ENCODE assay signal across 17 cellular contexts in the genomic region with DNA sequence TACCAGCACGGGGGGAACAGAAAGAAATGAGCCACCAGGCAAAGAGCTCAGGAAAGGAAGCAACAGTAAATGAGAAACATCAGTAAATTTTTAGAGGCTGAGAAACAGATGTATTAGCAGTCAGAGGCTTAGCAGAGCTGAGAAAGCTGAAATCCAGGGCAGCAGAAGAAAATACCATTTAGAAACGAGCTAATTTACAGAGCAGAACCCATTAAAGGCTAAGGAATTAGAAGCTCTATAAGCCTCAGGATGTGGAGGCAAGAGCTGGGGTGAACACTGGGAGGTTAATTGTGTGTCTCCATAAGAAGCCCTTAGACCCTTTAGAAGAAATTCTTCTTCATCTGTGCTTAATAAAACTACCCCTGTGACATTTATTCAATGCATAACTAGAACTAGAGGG.
DNase-seq lines count a peak whose midpoint lies in the region; ATAC-seq, FAIRE-seq and TF ChIP-seq lines count a peak whose summit lies in the region.
"Had no signal": no experiment of that assay in that cellular context is flagged by ENCODE, and none has a peak within 500 bp of the region (broad histone marks: within the 10 kb centered on the region; RNA-seq: fewer than 3 reads in every experiment).

No MANE protein-coding gene starts in this region.

- DNase-seq in D721Med (ENCODE audit: insufficient read length, low spot score): no peak
- peak; percentile 51 for DNase-seq in NCI-H82 treated with DMSO at 0.1 percent for 48 hours (lab: John Stamatoyannopoulos, UW; ENCODE audit: unreplicated experiment)
- DNase-seq in mesendoderm: no peak
- DNase-seq in smooth muscle cell (lab: John Stamatoyannopoulos, UW; ENCODE audit: unreplicated experiment): no peak
- DNase-seq in GM19239 (ENCODE audit: insufficient read length, low spot score): no peak
- no peak for DNase-seq in stimulated activated naive CD4-positive, alpha-beta T cell (lab: John Stamatoyannopoulos, UW)
- DNase-seq: CD8-positive, alpha-beta memory T cell; COR-L47; GDM1; GOT3; H7; KG1 had no signal

- H2AK5ac ChIP-seq in mesendoderm (ENCODE audit: low read length): no peak overlapping the region

- no peak overlapping the region for H3K27ac ChIP-seq in mesendoderm (ENCODE audit: low read depth, low read length)
- H3K27ac ChIP-seq in smooth muscle cell (ENCODE audit: low read depth): no peak overlapping the region
- H3K27ac ChIP-seq: BLaER1 had no signal

- no peaks in the 10 kb centered on the region for H3F3A ChIP-seq in smooth muscle cell (ENCODE audit: low read depth)

- H3K4me3 ChIP-seq in mesendoderm (ENCODE audit: low read length) (no peak overlapping the region), smooth muscle cell (no peak overlapping the region)
- H3K4me3 ChIP-seq: BLaER1 had no signal

- peak overlapping the region; percentile 42 for H2AFZ ChIP-seq in smooth muscle cell (ENCODE audit: low read depth)

- H3K9ac ChIP-seq in mesendoderm (ENCODE audit: low read length) (no peak overlapping the region), smooth muscle cell (ENCODE audit: low read depth) (no peak overlapping the region)
- H3K9ac ChIP-seq: BLaER1 had no signal

- peak; percentile 61 for FAIRE-seq in D721Med (lab: Jason Lieb, UNC)
- no peak for FAIRE-seq in GM19239 (lab: Jason Lieb, UNC)
- FAIRE-seq: A204.1, GM12892, GM18507 had no signal

- no peaks in the 10 kb centered on the region for H3K27me3 ChIP-seq in mesendoderm (ENCODE audit: insufficient read depth, low read length, poor library complexity)
- no peaks in the 10 kb centered on the region for H3K27me3 ChIP-seq in smooth muscle cell (ENCODE audit: low read depth)
- H3K27me3 ChIP-seq: BLaER1 had no signal

- H3K79me2 ChIP-seq in mesendoderm (ENCODE audit: control insufficient read depth, insufficient read depth, low read length) (no peaks in the 10 kb centered on the region), smooth muscle cell (ENCODE audit: low read depth) (no peaks in the 10 kb centered on the region)

- no peak overlapping the region for H4K5ac ChIP-seq in mesendoderm (ENCODE audit: low read length)

- H3K18ac ChIP-seq in mesendoderm (ENCODE audit: low read length): peak overlapping the region; percentile 51

- H3K4ac ChIP-seq in mesendoderm (ENCODE audit: low read depth, low read length): no peak overlapping the region

- no peak overlapping the region for H3K56ac ChIP-seq in mesendoderm (ENCODE audit: low read length)

- no CpG with 5 or more reads among the region's 2 CpGs for WGBS in mesendoderm (ENCODE audit: extremely low coverage, insufficient coverage, low lambda C conversion rate)
- WGBS in smooth muscle cell (ENCODE audit: low lambda C conversion rate): 23% methylated on average over 2 of the region's 2 CpGs

- no peaks in the 10 kb centered on the region for H3K4me1 ChIP-seq in mesendoderm (ENCODE audit: control insufficient read depth, low read depth, low read length)
- peaks cover 24% of the 10 kb centered on the region for H3K4me1 ChIP-seq in smooth muscle cell (ENCODE audit: low read depth)
- H3K4me1 ChIP-seq: BLaER1 had no signal

- no peak overlapping the region for H2BK15ac ChIP-seq in mesendoderm (replicated peaks; ENCODE audit: low read depth)

- H4K20me1 ChIP-seq in smooth muscle cell (ENCODE audit: low read depth): no peaks in the 10 kb centered on the region
- H4K20me1 ChIP-seq: BLaER1 had no signal

- no peaks in the 10 kb centered on the region for H3K36me3 ChIP-seq in mesendoderm (ENCODE audit: control insufficient read depth, insufficient read depth, low read length)
- H3K36me3 ChIP-seq in smooth muscle cell (ENCODE audit: low read depth): no peaks in the 10 kb centered on the region
- H3K36me3 ChIP-seq: BLaER1 had no signal

- H2BK120ac ChIP-seq in mesendoderm (ENCODE audit: low read depth, low read length): no peak overlapping the region

- TF ChIP-seq CTCF in D721Med (IDR thresholded peaks at IDR 0.05; ENCODE audit: insufficient read depth, missing control alignments): no peak
- no peak for TF ChIP-seq CTCF in smooth muscle cell (IDR thresholded peaks at IDR 0.05; ENCODE audit: borderline replicate concordance, insufficient read depth, poor library complexity, severe bottlenecking)

- no peaks in the 10 kb centered on the region for H3K9me3 ChIP-seq in smooth muscle cell (replicated peaks; ENCODE audit: low read depth)
- H3K9me3 ChIP-seq: BLaER1 had no signal

- H4K8ac ChIP-seq in mesendoderm (ENCODE audit: low read depth, low read length): no peak overlapping the region

- no peak overlapping the region for H3K23ac ChIP-seq in mesendoderm (ENCODE audit: low read length)

- H2BK5ac ChIP-seq in mesendoderm (ENCODE audit: low read length): no peak overlapping the region

- H3K4me2 ChIP-seq in mesendoderm (ENCODE audit: low read length): no peak overlapping the region
- H3K4me2 ChIP-seq in smooth muscle cell: no peak overlapping the region
- H3K4me2 ChIP-seq: BLaER1 had no signal

- no peak for ATAC-seq in HG03432 (IDR thresholded peaks at IDR 0.05; ENCODE audit: unreplicated experiment)

- H3K79me1 ChIP-seq in mesendoderm (ENCODE audit: low read length): no peaks in the 10 kb centered on the region
